Comparison of ENCODE assay signal across 1 cellular context in the genomic region with DNA sequence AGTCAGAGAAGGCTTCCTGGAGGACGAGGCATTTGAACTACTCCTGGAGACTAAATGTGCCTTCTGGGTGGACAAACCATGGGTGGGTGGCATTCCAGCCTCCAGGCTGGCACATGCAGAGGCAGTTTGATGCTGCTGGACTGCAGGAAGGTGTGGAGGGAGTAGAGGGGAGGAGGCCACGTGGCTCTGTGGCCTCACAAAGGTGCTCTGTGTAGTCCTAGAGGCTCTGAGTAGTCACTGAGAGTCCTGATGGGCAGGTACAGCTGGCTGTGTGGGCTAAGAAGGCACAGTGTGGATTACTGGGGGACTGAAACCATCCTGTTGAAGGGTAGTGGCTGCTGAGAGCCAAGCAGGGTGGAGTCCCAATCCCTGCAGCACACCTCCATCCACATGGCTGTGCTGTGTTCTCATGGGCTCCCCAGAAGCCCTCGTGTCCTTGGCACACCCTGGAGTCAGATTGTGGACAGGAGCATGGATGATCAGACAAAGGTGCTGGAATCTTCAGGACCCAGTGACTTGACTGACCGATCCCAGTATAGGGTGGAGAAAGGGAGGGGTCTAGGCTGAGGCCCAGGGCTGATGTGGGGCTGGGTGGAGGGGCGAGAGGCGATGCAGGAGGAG.
TF ChIP-seq lines count a peak whose summit lies in the region.

No MANE protein-coding gene starts in this region.

TF ChIP-seq in WTC11, 78 proteins besides CTCF, POLR2A, EP300 and RAD21 (continued from another document):
- no peak for TF ChIP-seq ZNF281 (CRISPR knock-in tag; IDR thresholded peaks at IDR 0.05)
- no peak for TF ChIP-seq MAX (CRISPR knock-in tag; IDR thresholded peaks at IDR 0.05)
- no peak for TF ChIP-seq HMGA2 (CRISPR knock-in tag; IDR thresholded peaks at IDR 0.05)
- TF ChIP-seq FOXP1 (CRISPR knock-in tag; IDR thresholded peaks at IDR 0.05; ENCODE audit: borderline replicate concordance): no peak
- no peak for TF ChIP-seq FOXJ3 (CRISPR knock-in tag; IDR thresholded peaks at IDR 0.05; ENCODE audit: borderline replicate concordance)
- TF ChIP-seq, protein P1, sequence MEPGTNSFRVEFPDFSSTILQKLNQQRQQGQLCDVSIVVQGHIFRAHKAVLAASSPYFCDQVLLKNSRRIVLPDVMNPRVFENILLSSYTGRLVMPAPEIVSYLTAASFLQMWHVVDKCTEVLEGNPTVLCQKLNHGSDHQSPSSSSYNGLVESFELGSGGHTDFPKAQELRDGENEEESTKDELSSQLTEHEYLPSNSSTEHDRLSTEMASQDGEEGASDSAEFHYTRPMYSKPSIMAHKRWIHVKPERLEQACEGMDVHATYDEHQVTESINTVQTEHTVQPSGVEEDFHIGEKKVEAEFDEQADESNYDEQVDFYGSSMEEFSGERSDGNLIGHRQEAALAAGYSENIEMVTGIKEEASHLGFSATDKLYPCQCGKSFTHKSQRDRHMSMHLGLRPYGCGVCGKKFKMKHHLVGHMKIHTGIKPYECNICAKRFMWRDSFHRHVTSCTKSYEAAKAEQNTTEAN (CRISPR knock-in tag; IDR thresholded peaks at IDR 0.05): no peak
- no peak for TF ChIP-seq GABPB1 (CRISPR knock-in tag; IDR thresholded peaks at IDR 0.05)
TF ChIP-seq in WTC11: peak in this region for 0.
